In genomic region chr1:30731806-30732276, GRCh38 we compare ENCODE assay signal across 1 cellular context.
TF ChIP-seq lines count a peak whose summit lies in the region.

No MANE protein-coding gene starts in this region.

TF ChIP-seq in K562, 482 proteins besides CTCF, POLR2A, EP300 and RAD21 (continued from another document and continues in another):
- TF ChIP-seq ATF4 (CRISPR knock-in tag; IDR thresholded peaks at IDR 0.05) = 0 out of 2 replicates have a peak, but pooled peaks have one; percentile 26
- no peak for TF ChIP-seq NR0B1 (IDR thresholded peaks at IDR 0.05; ENCODE audit: partially characterized antibody)
- TF ChIP-seq FOXP4 (CRISPR knock-in tag; IDR thresholded peaks at IDR 0.05; ENCODE audit: borderline replicate concordance) = no peak
- peak; percentile 39; the same call in 1 of the 2 replicates for TF ChIP-seq RB1 (IDR thresholded peaks at IDR 0.05; ENCODE audit: low read depth)
- TF ChIP-seq ZEB2 (IDR thresholded peaks at IDR 0.05) = no peak
- 0 out of 2 replicates have a peak, but pooled peaks have one; percentile 19 for TF ChIP-seq ZNF766 (CRISPR knock-in tag; conservative IDR thresholded peaks at IDR 0.05)
- peak; percentile 92 for TF ChIP-seq HDGF (IDR thresholded peaks at IDR 0.05)
- no peak for TF ChIP-seq ZNF77 (CRISPR knock-in tag; IDR thresholded peaks at IDR 0.05)
- TF ChIP-seq RBM25 (IDR thresholded peaks at IDR 0.05; ENCODE audit: low read depth, low read length, severe bottlenecking) = no peak
- TF ChIP-seq LARP7 (IDR thresholded peaks at IDR 0.05) = no peak
- TF ChIP-seq KDM4B (IDR thresholded peaks at IDR 0.05; ENCODE audit: borderline replicate concordance in 2 of 2, low read depth in 1 of 2) = no peak
- no peak for TF ChIP-seq RBM17 (IDR thresholded peaks at IDR 0.05; ENCODE audit: borderline replicate concordance, low read depth, low read length)
- no peak for TF ChIP-seq ZNF512 (tag; IDR thresholded peaks at IDR 0.05)
- peak; percentile 20 for TF ChIP-seq PRDM10 (IDR thresholded peaks at IDR 0.05; ENCODE audit: partially characterized antibody)
- 0 out of 2 replicates have a peak, but pooled peaks have one; percentile 20 for TF ChIP-seq RFX7 (CRISPR knock-in tag; IDR thresholded peaks at IDR 0.05)
- TF ChIP-seq RBBP5 (IDR thresholded peaks at IDR 0.05; ENCODE audit: borderline replicate concordance, insufficient read depth, low read length, poor library complexity, severe bottlenecking) = peak; percentile 7
- no peak for TF ChIP-seq SREBF2 (CRISPR knock-in tag; IDR thresholded peaks at IDR 0.05)
- no peak for TF ChIP-seq RBFOX2 (IDR thresholded peaks at IDR 0.05; ENCODE audit: low read depth, low read length)
- TF ChIP-seq ELF2 (CRISPR knock-in tag; IDR thresholded peaks at IDR 0.05) = no peak; the same call in 1 of the 2 replicates
- 0 out of 2 replicates have a peak, but pooled peaks have one; percentile 45 for TF ChIP-seq LCOR (CRISPR knock-in tag; IDR thresholded peaks at IDR 0.05)
- TF ChIP-seq ZNF408 (CRISPR knock-in tag; IDR thresholded peaks at IDR 0.05; ENCODE audit: low read depth) = no peak
- TF ChIP-seq KLF16 (IDR thresholded peaks at IDR 0.05) = peak; percentile 38; the same call in 1 of the 2 replicates
- no peak for TF ChIP-seq CHD1 (IDR thresholded peaks at IDR 0.05; ENCODE audit: low read length)
- no peak; the same call in 1 of the 2 replicates for TF ChIP-seq MTA3 (IDR thresholded peaks at IDR 0.05; ENCODE audit: borderline replicate concordance)
- TF ChIP-seq REST (CRISPR knock-in tag; IDR thresholded peaks at IDR 0.05; ENCODE audit: low read depth) = peak; percentile 72; the same call in 1 of the 2 replicates
- no peak for TF ChIP-seq ZNF76 (CRISPR knock-in tag; IDR thresholded peaks at IDR 0.05; ENCODE audit: borderline replicate concordance)
- TF ChIP-seq NFIC (IDR thresholded peaks at IDR 0.05) = no peak
- TF ChIP-seq ZNF253 (CRISPR knock-in tag; conservative IDR thresholded peaks at IDR 0.05) = no peak
- no peak for TF ChIP-seq PML (IDR thresholded peaks at IDR 0.05; ENCODE audit: low read length)
- no peak for TF ChIP-seq SIX5 (IDR thresholded peaks at IDR 0.05; ENCODE audit: borderline replicate concordance in 1 of 2, insufficient read depth in 1 of 2, low read depth in 1 of 2, low read length in 2 of 2)
- no peak for TF ChIP-seq IRF9 (tag; IDR thresholded peaks at IDR 0.05)
- peak; percentile 52; the same call in 1 of the 2 replicates for TF ChIP-seq SPI1 (IDR thresholded peaks at IDR 0.05; ENCODE audit: borderline replicate concordance, low read depth, low read length)
- TF ChIP-seq TAF9B (IDR thresholded peaks at IDR 0.05; ENCODE audit: partially characterized antibody) = no peak
- peak; percentile 47 to 92; a peak in 2 of 4 replicates for TF ChIP-seq UBTF (IDR thresholded peaks at IDR 0.05; ENCODE audit: borderline replicate concordance in 1 of 2, low read depth in 2 of 2, low read length in 2 of 2)
- no peak for TF ChIP-seq CBX3 (IDR thresholded peaks at IDR 0.05; ENCODE audit: borderline replicate concordance in 1 of 2, low read length in 2 of 2)
- TF ChIP-seq CREB5 (CRISPR knock-in tag; IDR thresholded peaks at IDR 0.05) = no peak
- TF ChIP-seq KLF6 (CRISPR knock-in tag; IDR thresholded peaks at IDR 0.05; ENCODE audit: borderline replicate concordance) = no peak
- no peak for TF ChIP-seq GTF2F1 (IDR thresholded peaks at IDR 0.05; ENCODE audit: low read depth, low read length)
- no peak for TF ChIP-seq POLR2H (tag; IDR thresholded peaks at IDR 0.05; ENCODE audit: low read depth)
- 0 out of 2 replicates have a peak, but pooled peaks have one; percentile 46 for TF ChIP-seq SMARCA4 (IDR thresholded peaks at IDR 0.05)
- no peak for TF ChIP-seq MIER1 (IDR thresholded peaks at IDR 0.05; ENCODE audit: low read depth)
- TF ChIP-seq TBP (optimal IDR thresholded peaks at IDR 0.05; ENCODE audit: low read depth, low read length) = no peak
